14 cellular contexts compared by ENCODE assay signal in the genomic region with DNA sequence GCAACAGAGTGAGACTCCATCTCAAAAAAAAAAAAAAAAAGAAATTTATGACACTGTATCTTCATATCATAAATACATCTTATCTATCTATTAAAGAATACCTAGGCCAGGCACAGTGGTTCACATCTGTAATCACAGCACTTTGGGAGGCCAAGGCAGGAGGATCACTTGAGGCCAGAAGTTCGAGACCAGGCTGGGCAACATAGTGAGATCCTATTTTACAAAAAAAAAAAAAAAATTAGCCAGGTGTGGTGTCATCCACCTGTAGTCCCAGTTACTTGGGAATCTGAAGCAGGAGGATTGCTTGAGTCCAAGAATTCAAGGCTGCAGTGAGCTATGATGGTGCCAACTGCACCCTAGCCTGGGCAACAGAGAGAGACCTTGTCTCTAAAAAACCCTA.
"Had no signal": no experiment of that assay in that cellular context is flagged by ENCODE, and none has a peak within 500 bp of the region (broad histone marks: within the 10 kb centered on the region; RNA-seq: fewer than 3 reads in every experiment).

No MANE protein-coding gene starts in this region.

- H3K27ac ChIP-seq: hepatocyte, neutrophil, pancreas, tibial nerve, upper lobe of right lung had no signal

- H3K4me3 ChIP-seq: dorsolateral prefrontal cortex, gastroesophageal sphincter, heart left ventricle, hepatocyte, lung, mucosa of descending colon, pancreas, stomach, thoracic aorta, tibial nerve, upper lobe of right lung, vagina had no signal

- H3K9me3 ChIP-seq: gastroesophageal sphincter, mucosa of descending colon, neutrophil, pancreas, thoracic aorta, upper lobe of right lung, vagina had no signal

- FAIRE-seq: kidney, pancreas had no signal

- H3K79me2 ChIP-seq: hepatocyte had no signal

- H3K4me1 ChIP-seq: pancreas had no signal

- H2AFZ ChIP-seq: hepatocyte had no signal

- H3K4me2 ChIP-seq: hepatocyte had no signal

- H3K27me3 ChIP-seq: gastroesophageal sphincter, heart left ventricle, hepatocyte, neutrophil, pancreas, stomach, tibial nerve, upper lobe of right lung, vagina had no signal

- H3K36me3 ChIP-seq: gastroesophageal sphincter, heart left ventricle, neutrophil, pancreas, stomach, thoracic aorta, tibial nerve, upper lobe of right lung, vagina had no signal
